ENCODE assay signal across 1 cellular context in the genomic region with DNA sequence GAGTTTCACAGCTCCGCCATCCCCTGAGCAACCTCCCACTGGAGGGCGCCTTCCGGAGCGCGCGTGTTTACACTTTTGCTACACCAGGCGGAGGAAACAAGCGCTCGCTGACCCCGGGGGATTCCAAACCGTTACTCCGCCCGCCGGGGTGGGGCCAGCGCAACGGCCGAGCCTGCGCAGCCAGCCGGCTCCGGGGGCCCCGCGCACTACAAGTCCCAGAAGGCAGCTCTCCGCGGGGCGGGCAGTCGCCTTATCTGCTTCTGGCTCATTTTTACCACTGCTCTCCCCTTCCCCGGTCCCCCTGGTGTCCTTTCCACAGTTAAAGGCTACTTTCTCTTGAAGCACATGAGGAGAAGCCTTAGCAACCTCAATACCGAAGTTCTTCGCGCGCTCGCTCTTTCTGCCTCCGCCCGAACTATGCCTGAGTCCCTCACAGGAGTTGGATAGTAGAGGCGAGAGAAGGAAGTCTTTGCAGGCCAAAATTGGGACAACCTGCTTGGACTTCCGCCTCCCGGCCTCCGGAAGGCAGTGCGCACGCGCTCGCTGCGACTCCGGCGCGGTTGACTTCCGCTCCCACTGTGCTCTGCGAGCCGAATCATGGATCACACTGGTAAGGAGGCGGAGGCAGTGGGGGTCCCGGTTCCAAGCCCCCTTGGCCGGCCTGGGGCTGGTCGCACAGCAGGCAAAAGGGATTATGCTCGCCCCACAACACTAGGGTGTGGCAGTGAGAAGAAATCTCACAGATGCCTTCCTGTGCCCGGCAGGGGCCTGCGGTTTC.
TF ChIP-seq lines count a peak whose summit lies in the region.

A gene with protein sequence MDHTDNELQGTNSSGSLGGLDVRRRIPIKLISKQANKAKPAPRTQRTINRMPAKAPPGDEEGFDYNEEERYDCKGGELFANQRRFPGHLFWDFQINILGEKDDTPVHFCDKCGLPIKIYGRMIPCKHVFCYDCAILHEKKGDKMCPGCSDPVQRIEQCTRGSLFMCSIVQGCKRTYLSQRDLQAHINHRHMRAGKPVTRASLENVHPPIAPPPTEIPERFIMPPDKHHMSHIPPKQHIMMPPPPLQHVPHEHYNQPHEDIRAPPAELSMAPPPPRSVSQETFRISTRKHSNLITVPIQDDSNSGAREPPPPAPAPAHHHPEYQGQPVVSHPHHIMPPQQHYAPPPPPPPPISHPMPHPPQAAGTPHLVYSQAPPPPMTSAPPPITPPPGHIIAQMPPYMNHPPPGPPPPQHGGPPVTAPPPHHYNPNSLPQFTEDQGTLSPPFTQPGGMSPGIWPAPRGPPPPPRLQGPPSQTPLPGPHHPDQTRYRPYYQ (plus strand): TSS at position 576 of the 778 bp plus-strand sequence. CDS start 22 bp downstream, at position 598.

TF ChIP-seq in K562, 482 proteins besides CTCF, POLR2A, EP300 and RAD21 (continued from another document and continues in another):
- TF ChIP-seq, protein P1, sequence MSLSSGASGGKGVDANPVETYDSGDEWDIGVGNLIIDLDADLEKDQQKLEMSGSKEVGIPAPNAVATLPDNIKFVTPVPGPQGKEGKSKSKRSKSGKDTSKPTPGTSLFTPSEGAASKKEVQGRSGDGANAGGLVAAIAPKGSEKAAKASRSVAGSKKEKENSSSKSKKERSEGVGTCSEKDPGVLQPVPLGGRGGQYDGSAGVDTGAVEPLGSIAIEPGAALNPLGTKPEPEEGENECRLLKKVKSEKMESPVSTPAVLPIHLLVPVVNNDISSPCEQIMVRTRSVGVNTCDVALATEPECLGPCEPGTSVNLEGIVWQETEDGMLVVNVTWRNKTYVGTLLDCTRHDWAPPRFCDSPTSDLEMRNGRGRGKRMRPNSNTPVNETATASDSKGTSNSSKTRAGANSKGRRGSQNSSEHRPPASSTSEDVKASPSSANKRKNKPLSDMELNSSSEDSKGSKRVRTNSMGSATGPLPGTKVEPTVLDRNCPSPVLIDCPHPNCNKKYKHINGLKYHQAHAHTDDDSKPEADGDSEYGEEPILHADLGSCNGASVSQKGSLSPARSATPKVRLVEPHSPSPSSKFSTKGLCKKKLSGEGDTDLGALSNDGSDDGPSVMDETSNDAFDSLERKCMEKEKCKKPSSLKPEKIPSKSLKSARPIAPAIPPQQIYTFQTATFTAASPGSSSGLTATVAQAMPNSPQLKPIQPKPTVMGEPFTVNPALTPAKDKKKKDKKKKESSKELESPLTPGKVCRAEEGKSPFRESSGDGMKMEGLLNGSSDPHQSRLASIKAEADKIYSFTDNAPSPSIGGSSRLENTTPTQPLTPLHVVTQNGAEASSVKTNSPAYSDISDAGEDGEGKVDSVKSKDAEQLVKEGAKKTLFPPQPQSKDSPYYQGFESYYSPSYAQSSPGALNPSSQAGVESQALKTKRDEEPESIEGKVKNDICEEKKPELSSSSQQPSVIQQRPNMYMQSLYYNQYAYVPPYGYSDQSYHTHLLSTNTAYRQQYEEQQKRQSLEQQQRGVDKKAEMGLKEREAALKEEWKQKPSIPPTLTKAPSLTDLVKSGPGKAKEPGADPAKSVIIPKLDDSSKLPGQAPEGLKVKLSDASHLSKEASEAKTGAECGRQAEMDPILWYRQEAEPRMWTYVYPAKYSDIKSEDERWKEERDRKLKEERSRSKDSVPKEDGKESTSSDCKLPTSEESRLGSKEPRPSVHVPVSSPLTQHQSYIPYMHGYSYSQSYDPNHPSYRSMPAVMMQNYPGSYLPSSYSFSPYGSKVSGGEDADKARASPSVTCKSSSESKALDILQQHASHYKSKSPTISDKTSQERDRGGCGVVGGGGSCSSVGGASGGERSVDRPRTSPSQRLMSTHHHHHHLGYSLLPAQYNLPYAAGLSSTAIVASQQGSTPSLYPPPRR (CRISPR knock-in tag; IDR thresholded peaks at IDR 0.05; ENCODE audit: borderline replicate concordance) = peak; percentile 93; the same call in 1 of the 2 replicates
- TF ChIP-seq RCOR1 (IDR thresholded peaks at IDR 0.05; ENCODE audit: borderline replicate concordance in 1 of 2, low read depth in 2 of 2, low read length in 2 of 2) (peak; percentile 2 to 80; a peak in 2 of 4 replicates), CBFB (CRISPR knock-in tag; IDR thresholded peaks at IDR 0.05) (no peak; the same call in 1 of the 2 replicates), ZSCAN32 (CRISPR knock-in tag; IDR thresholded peaks at IDR 0.05) (no peak), ASH1L (IDR thresholded peaks at IDR 0.05; ENCODE audit: borderline replicate concordance, low read depth, partially characterized antibody) (peak; percentile 81), NFRKB (IDR thresholded peaks at IDR 0.05; ENCODE audit: low read depth) (peak; percentile 63; the same call in 1 of the 2 replicates), SREBF1 (IDR thresholded peaks at IDR 0.05; ENCODE audit: borderline replicate concordance, low read depth, low read length) (peak; percentile 65; the same call in 1 of the 2 replicates), MED1 (CRISPR knock-in tag; IDR thresholded peaks at IDR 0.05; ENCODE audit: borderline replicate concordance) (no peak), XRCC5 (IDR thresholded peaks at IDR 0.05; ENCODE audit: low read depth, low read length) (peak; percentile 78), CBFA2T3 (IDR thresholded peaks at IDR 0.05) (0 out of 2 replicates have a peak, but pooled peaks have one; percentile 35), MYBL2 (IDR thresholded peaks at IDR 0.05; ENCODE audit: low read depth) (peak; percentile 94), MYBL2 (CRISPR knock-in tag; IDR thresholded peaks at IDR 0.05; ENCODE audit: borderline replicate concordance) (no peak), HOXB6 (CRISPR knock-in tag; IDR thresholded peaks at IDR 0.05; ENCODE audit: borderline replicate concordance) (no peak), HNRNPLL (IDR thresholded peaks at IDR 0.05; ENCODE audit: low read depth, low read length, poor library complexity, severe bottlenecking) (peak; percentile 93), HMG20A (CRISPR knock-in tag; conservative IDR thresholded peaks at IDR 0.05) (no peak), ZBTB8A (IDR thresholded peaks at IDR 0.05; ENCODE audit: partially characterized antibody) (no peak), ZBTB17 (CRISPR knock-in tag; IDR thresholded peaks at IDR 0.05) (peak; percentile 96), ILF3 (IDR thresholded peaks at IDR 0.05; ENCODE audit: borderline replicate concordance) (peak; percentile 94), DMBX1 (CRISPR knock-in tag; IDR thresholded peaks at IDR 0.05; ENCODE audit: borderline replicate concordance) (no peak; the same call in 1 of the 2 replicates), XRCC3 (IDR thresholded peaks at IDR 0.05) (no peak), ZNF77 (CRISPR knock-in tag; IDR thresholded peaks at IDR 0.05) (no peak), RHOXF2B (CRISPR knock-in tag; conservative IDR thresholded peaks at IDR 0.05) (0 out of 2 replicates have a peak, but pooled peaks have one; percentile 20), THRAP3 (IDR thresholded peaks at IDR 0.05; ENCODE audit: borderline replicate concordance) (no peak), ZNF3 (CRISPR knock-in tag; IDR thresholded peaks at IDR 0.05) (no peak)
- TF ChIP-seq, protein P2, sequence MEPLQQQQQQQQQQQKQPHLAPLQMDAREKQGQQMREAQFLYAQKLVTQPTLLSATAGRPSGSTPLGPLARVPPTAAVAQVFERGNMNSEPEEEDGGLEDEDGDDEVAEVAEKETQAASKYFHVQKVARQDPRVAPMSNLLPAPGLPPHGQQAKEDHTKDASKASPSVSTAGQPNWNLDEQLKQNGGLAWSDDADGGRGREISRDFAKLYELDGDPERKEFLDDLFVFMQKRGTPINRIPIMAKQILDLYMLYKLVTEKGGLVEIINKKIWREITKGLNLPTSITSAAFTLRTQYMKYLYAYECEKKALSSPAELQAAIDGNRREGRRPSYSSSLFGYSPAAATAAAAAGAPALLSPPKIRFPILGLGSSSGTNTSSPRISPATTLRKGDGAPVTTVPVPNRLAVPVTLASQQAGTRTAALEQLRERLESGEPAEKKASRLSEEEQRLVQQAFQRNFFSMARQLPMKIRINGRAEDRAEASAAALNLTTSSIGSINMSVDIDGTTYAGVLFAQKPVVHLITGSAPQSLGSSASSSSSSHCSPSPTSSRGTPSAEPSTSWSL (CRISPR knock-in tag; IDR thresholded peaks at IDR 0.05; ENCODE audit: borderline replicate concordance) = no peak
- TF ChIP-seq, protein P3, sequence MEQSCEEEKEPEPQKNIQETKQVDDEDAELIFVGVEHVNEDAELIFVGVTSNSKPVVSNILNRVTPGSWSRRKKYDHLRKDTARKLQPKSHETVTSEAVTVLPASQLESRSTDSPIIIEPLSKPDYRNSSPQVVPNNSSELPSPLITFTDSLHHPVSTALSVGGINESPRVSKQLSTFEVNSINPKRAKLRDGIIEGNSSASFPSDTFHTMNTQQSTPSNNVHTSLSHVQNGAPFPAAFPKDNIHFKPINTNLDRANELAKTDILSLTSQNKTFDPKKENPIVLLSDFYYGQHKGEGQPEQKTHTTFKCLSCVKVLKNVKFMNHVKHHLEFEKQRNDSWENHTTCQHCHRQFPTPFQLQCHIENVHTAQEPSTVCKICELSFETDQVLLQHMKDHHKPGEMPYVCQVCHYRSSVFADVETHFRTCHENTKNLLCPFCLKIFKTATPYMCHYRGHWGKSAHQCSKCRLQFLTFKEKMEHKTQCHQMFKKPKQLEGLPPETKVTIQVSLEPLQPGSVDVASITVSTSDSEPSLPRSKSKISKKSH (CRISPR knock-in tag; IDR thresholded peaks at IDR 0.05) = no peak
- TF ChIP-seq, protein P4, sequence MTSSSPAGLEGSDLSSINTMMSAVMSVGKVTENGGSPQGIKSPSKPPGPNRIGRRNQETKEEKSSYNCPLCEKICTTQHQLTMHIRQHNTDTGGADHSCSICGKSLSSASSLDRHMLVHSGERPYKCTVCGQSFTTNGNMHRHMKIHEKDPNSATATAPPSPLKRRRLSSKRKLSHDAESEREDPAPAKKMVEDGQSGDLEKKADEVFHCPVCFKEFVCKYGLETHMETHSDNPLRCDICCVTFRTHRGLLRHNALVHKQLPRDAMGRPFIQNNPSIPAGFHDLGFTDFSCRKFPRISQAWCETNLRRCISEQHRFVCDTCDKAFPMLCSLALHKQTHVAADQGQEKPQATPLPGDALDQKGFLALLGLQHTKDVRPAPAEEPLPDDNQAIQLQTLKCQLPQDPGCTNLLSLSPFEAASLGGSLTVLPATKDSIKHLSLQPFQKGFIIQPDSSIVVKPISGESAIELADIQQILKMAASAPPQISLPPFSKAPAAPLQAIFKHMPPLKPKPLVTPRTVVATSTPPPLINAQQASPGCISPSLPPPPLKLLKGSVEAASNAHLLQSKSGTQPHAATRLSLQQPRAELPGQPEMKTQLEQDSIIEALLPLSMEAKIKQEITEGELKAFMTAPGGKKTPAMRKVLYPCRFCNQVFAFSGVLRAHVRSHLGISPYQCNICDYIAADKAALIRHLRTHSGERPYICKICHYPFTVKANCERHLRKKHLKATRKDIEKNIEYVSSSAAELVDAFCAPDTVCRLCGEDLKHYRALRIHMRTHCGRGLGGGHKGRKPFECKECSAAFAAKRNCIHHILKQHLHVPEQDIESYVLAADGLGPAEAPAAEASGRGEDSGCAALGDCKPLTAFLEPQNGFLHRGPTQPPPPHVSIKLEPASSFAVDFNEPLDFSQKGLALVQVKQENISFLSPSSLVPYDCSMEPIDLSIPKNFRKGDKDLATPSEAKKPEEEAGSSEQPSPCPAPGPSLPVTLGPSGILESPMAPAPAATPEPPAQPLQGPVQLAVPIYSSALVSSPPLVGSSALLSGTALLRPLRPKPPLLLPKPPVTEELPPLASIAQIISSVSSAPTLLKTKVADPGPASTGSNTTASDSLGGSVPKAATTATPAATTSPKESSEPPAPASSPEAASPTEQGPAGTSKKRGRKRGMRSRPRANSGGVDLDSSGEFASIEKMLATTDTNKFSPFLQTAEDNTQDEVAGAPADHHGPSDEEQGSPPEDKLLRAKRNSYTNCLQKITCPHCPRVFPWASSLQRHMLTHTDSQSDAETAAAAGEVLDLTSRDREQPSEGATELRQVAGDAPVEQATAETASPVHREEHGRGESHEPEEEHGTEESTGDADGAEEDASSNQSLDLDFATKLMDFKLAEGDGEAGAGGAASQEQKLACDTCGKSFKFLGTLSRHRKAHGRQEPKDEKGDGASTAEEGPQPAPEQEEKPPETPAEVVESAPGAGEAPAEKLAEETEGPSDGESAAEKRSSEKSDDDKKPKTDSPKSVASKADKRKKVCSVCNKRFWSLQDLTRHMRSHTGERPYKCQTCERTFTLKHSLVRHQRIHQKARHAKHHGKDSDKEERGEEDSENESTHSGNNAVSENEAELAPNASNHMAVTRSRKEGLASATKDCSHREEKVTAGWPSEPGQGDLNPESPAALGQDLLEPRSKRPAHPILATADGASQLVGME (CRISPR knock-in tag; IDR thresholded peaks at IDR 0.05) = no peak; the same call in 1 of the 2 replicates
- TF ChIP-seq, protein P5, sequence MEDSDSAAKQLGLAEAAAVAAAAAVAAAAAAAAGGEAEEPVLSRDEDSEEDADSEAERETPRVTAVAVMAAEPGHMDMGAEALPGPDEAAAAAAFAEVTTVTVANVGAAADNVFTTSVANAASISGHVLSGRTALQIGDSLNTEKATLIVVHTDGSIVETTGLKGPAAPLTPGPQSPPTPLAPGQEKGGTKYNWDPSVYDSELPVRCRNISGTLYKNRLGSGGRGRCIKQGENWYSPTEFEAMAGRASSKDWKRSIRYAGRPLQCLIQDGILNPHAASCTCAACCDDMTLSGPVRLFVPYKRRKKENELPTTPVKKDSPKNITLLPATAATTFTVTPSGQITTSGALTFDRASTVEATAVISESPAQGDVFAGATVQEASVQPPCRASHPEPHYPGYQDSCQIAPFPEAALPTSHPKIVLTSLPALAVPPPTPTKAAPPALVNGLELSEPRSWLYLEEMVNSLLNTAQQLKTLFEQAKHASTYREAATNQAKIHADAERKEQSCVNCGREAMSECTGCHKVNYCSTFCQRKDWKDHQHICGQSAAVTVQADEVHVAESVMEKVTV (CRISPR knock-in tag; IDR thresholded peaks at IDR 0.05) = peak; percentile 81; the same call in 1 of the 2 replicates
- TF ChIP-seq, protein P6, sequence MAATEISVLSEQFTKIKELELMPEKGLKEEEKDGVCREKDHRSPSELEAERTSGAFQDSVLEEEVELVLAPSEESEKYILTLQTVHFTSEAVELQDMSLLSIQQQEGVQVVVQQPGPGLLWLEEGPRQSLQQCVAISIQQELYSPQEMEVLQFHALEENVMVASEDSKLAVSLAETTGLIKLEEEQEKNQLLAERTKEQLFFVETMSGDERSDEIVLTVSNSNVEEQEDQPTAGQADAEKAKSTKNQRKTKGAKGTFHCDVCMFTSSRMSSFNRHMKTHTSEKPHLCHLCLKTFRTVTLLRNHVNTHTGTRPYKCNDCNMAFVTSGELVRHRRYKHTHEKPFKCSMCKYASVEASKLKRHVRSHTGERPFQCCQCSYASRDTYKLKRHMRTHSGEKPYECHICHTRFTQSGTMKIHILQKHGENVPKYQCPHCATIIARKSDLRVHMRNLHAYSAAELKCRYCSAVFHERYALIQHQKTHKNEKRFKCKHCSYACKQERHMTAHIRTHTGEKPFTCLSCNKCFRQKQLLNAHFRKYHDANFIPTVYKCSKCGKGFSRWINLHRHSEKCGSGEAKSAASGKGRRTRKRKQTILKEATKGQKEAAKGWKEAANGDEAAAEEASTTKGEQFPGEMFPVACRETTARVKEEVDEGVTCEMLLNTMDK (IDR thresholded peaks at IDR 0.05; ENCODE audit: borderline replicate concordance, insufficient read depth, low read depth, low read length, poor library complexity, severe bottlenecking) = peak; percentile 99
